9 cellular contexts compared by ENCODE assay signal in genomic region chr9:110152704-110153374, GRCh38. TPM values are rescaled to one million over a fixed set of nuclear protein-coding genes. Genes with fewer than 3 reads are reported as not detected.
A peak's percentile ranks its signal among the peaks of the same experiment; 100 is the strongest.
DNase-seq lines count a peak whose midpoint lies in the region; ATAC-seq and TF ChIP-seq lines count a peak whose summit lies in the region.
"Had no signal": no experiment of that assay in that cellular context is flagged by ENCODE, and none has a peak within 500 bp of the region (broad histone marks: within the 10 kb centered on the region; RNA-seq: fewer than 3 reads in every experiment).

No MANE protein-coding gene starts in this region.

- no peak overlapping the region for H3K14ac ChIP-seq in mesenchymal stem cell (ENCODE audit: low read length in 2 of 2)

- H3K9ac ChIP-seq in NT2/D1 (ENCODE audit: insufficient read length, low read depth), result no peak overlapping the region
- peak overlapping the region; percentile 38 for H3K9ac ChIP-seq in mesenchymal stem cell (ENCODE audit: low read length)

- no peak overlapping the region for H2AFZ ChIP-seq in mesenchymal stem cell (ENCODE audit: low read depth, low read length)

- no peak overlapping the region for H3K4me3 Mint-ChIP-seq in chondrocyte (ENCODE audit: unreplicated experiment)
- H3K4me3 Mint-ChIP-seq: CD8-positive, alpha-beta memory T cell had no signal

- no peak overlapping the region for H2BK15ac ChIP-seq in mesenchymal stem cell (ENCODE audit: low read depth, poor library complexity, severe bottlenecking)

- no peak overlapping the region for H3K4ac ChIP-seq in mesenchymal stem cell (ENCODE audit: low read depth in 1 of 2, low read length in 2 of 2)

- peak overlapping the region; percentile 75 for H3K27ac Mint-ChIP-seq in chondrocyte (ENCODE audit: unreplicated experiment)

- peaks cover 10% of the 10 kb centered on the region for H3K36me3 Mint-ChIP-seq in chondrocyte (ENCODE audit: low read depth)

- H3K27me3 ChIP-seq in NT2/D1 (ENCODE audit: insufficient read depth, insufficient read length) (no peaks in the 10 kb centered on the region), mesenchymal stem cell (ENCODE audit: control insufficient read depth in 1 of 2, insufficient read depth in 1 of 2, low read length in 2 of 2) (no peaks in the 10 kb centered on the region)

- H3K18ac ChIP-seq in mesenchymal stem cell (ENCODE audit: low read depth in 1 of 2, low read length in 2 of 2), result no peak overlapping the region

- H4K8ac ChIP-seq in mesenchymal stem cell (ENCODE audit: low read length), result no peak overlapping the region

- H2BK120ac ChIP-seq in mesenchymal stem cell (ENCODE audit: low read depth, low read length), result no peak overlapping the region

- no peak overlapping the region for H2BK5ac ChIP-seq in mesenchymal stem cell (ENCODE audit: low read depth, low read length, poor library complexity, severe bottlenecking)

- H3K27me3 Mint-ChIP-seq in chondrocyte (ENCODE audit: low read depth), result no peaks in the 10 kb centered on the region
- H3K27me3 Mint-ChIP-seq: CD8-positive, alpha-beta memory T cell had no signal

- peaks cover 74% of the 10 kb centered on the region for H3K4me1 Mint-ChIP-seq in chondrocyte (ENCODE audit: low read depth)

- no peak overlapping the region for H3K4me2 ChIP-seq in mesenchymal stem cell (ENCODE audit: low read length, poor library complexity, severe bottlenecking)

- peaks cover 4% of the 10 kb centered on the region for H3K4me1 ChIP-seq in NT2/D1 (ENCODE audit: insufficient read depth, insufficient read length)
- H3K4me1 ChIP-seq in mesenchymal stem cell (ENCODE audit: control insufficient read depth, insufficient read depth, low read depth, low read length), result peaks cover 20% of the 10 kb centered on the region

- no peak overlapping the region for H2AK5ac ChIP-seq in mesenchymal stem cell (ENCODE audit: low read length, severe bottlenecking)

- no peak overlapping the region for H3K23ac ChIP-seq in mesenchymal stem cell (ENCODE audit: low read length in 2 of 2)

- H3K4me3 ChIP-seq in NT2/D1 (ENCODE audit: insufficient read length, low read depth), result no peak overlapping the region
- H3K4me3 ChIP-seq in mesenchymal stem cell (ENCODE audit: insufficient read depth in 1 of 2, low read depth in 1 of 2, low read length in 2 of 2), result no peak overlapping the region

- peak; percentile 96 for TF ChIP-seq CTCF in chondrocyte (IDR thresholded peaks at IDR 0.05)

- peaks cover 3% of the 10 kb centered on the region for H3K9me3 Mint-ChIP-seq in chondrocyte (ENCODE audit: low read depth)
- H3K9me3 Mint-ChIP-seq: CD8-positive, alpha-beta memory T cell had no signal

- DNase-seq in NCI-H2081 (lab: John Stamatoyannopoulos, UW) (peak; percentile 1 to 54), NCI-H2081 treated with DMSO at 0.1 percent for 48 hours (lab: John Stamatoyannopoulos, UW) (no peak), HT1080 (ENCODE audit: low read depth) (peak; percentile 58), NT2/D1 (ENCODE audit: low read depth, low spot score) (peak; percentile 38), chondrocyte (ENCODE audit: low spot score) (no peak), mesenchymal stem cell (peak; percentile 83), germinal center (ENCODE audit: low spot score) (no peak)

- no peak for ATAC-seq in GM21825 (IDR thresholded peaks at IDR 0.05; ENCODE audit: unreplicated experiment)

- no peak overlapping the region for H3K27ac ChIP-seq in mesenchymal stem cell (ENCODE audit: low read length, poor library complexity, severe bottlenecking)

- 73% methylated on average over 3 of the region's 3 CpGs for WGBS in mesenchymal stem cell

- H2BK12ac ChIP-seq in mesenchymal stem cell (ENCODE audit: low read length in 2 of 2), result no peak overlapping the region

- peaks cover 82% of the 10 kb centered on the region for H3K36me3 ChIP-seq in NT2/D1 (ENCODE audit: insufficient read depth, insufficient read length, low read length)
- peaks cover 10 to 50% of the 10 kb centered on the region in 2 experiments for H3K36me3 ChIP-seq in mesenchymal stem cell (ENCODE audit: control insufficient read depth in 1 of 2, insufficient read depth in 2 of 2, low read depth in 1 of 2, low read length in 2 of 2)

- H3K9me3 ChIP-seq in NT2/D1 (ENCODE audit: insufficient read depth, low read length) (no peaks in the 10 kb centered on the region), mesenchymal stem cell (ENCODE audit: control insufficient read depth, low read length) (no peaks in the 10 kb centered on the region)

- no peak overlapping the region for H4K91ac ChIP-seq in mesenchymal stem cell (ENCODE audit: low read length)

- H3K79me1 ChIP-seq in mesenchymal stem cell (replicated peaks; ENCODE audit: low read length, poor library complexity, severe bottlenecking), result peaks cover 14% of the 10 kb centered on the region

RNA-seq across cellular contexts. Expression of gene C9orf152, which starts 55.1 kb away (rescaled TPM):
- not detected in 2 replicates for total RNA-seq in HT1080 (2014; rRNA removed; shearing (Covaris generic))
- not detected in 2 replicates for polyA plus RNA-seq in HT1080 (2015; cell fraction: cytosol; rRNA removed)
- not detected in 2 replicates for polyA plus RNA-seq in HT1080 (2015; cell fraction: nucleus; rRNA removed)
- total RNA-seq in chondrocyte, result not detected in 3 replicates
- polyA plus RNA-seq in mesenchymal stem cell (2013, experiment 1 of 2), result not detected
- polyA plus RNA-seq in mesenchymal stem cell (2013, experiment 2 of 2), result not detected
- total RNA-seq: CD8-positive, alpha-beta memory T cell had no signal
- polyA plus RNA-seq: CD8-positive, alpha-beta memory T cell had no signal

Comparison
In these comparisons a context has a peak if more than half of its experiments do, and no peak if none do; other contexts are left out.
1. DNase-seq: peak in NCI-H2081 (2 of 2), HT1080 (single experiment), NT2/D1 (single experiment) and mesenchymal stem cell (single experiment); none in NCI-H2081 treated with DMSO at 0.1 percent for 48 hours (single experiment), chondrocyte (single experiment) and germinal center (single experiment).